In the genomic region with DNA sequence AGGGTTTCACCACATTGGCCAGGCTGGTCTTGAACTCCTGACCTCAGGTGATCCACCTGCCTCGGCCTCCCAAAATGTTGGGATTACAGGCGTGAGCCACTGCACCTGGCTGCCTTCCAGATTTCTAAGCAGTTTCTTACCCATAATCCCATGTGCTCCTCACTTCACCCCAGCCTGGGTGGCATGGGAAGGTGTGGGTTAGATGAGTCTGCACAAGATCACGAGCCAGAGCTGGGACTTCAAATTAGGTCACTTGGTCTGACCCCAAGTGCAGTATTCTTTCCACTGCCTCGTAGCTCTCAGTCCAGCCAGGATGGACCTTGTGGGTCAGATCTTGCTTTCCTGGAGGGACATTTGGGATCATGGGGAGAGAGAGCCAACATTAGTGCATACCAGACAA, we compare ENCODE assay signal across 16 cellular contexts. TPM values are rescaled to one million over a fixed set of nuclear protein-coding genes. Genes with fewer than 3 reads are reported as not detected.
A peak's percentile ranks its signal among the peaks of the same experiment; 100 is the strongest.
DNase-seq lines count a peak whose midpoint lies in the region; ATAC-seq, FAIRE-seq and TF ChIP-seq lines count a peak whose summit lies in the region.
"Had no signal": no experiment of that assay in that cellular context is flagged by ENCODE, and none has a peak within 500 bp of the region (broad histone marks: within the 10 kb centered on the region; RNA-seq: fewer than 3 reads in every experiment).

No MANE protein-coding gene starts in this region.

- no peaks in the 10 kb centered on the region for H3K36me3 Mint-ChIP-seq in CD8-positive, alpha-beta memory T cell
- H3K36me3 Mint-ChIP-seq in stimulated activated memory B cell treated with anti-CD40 and anti-IgM and Interleukin-4, amounts not matched to agents 10 μg/mL and 1 μg/mL and 100 μg/mL, for 72 hours, result no peaks in the 10 kb centered on the region

- no peaks in the 10 kb centered on the region for H3K9me3 Mint-ChIP-seq in CD8-positive, alpha-beta memory T cell
- no peaks in the 10 kb centered on the region for H3K9me3 Mint-ChIP-seq in stimulated activated memory B cell treated with anti-CD40 and anti-IgM and Interleukin-4, amounts not matched to agents 10 μg/mL and 1 μg/mL and 100 μg/mL, for 72 hours

- FAIRE-seq in urothelium cell line (lab: Jason Lieb, UNC), result no peak

- no peak for ATAC-seq in stimulated activated memory B cell treated with anti-CD40 and anti-IgM and Interleukin-4, amounts not matched to agents 10 μg/mL and 1 μg/mL and 100 μg/mL, for 72 hours

- peak overlapping the region in 2 of 8 donors; percentile 12 to 40 for H3K27ac Mint-ChIP-seq in CD8-positive, alpha-beta memory T cell
- peak overlapping the region; percentile 81 for H3K27ac Mint-ChIP-seq in stimulated activated memory B cell treated with anti-CD40 and anti-IgM and Interleukin-4, amounts not matched to agents 10 μg/mL and 1 μg/mL and 100 μg/mL, for 72 hours

- H3K4me1 ChIP-seq in CD8-positive, alpha-beta memory T cell (ENCODE audit: insufficient read depth, low read length), result peaks cover 46% of the 10 kb centered on the region

- peaks cover 25 to 40% (median 32%) of the 10 kb centered on the region in 3 donors for H3K4me1 Mint-ChIP-seq in CD8-positive, alpha-beta memory T cell
- peaks cover 17% of the 10 kb centered on the region for H3K4me1 Mint-ChIP-seq in stimulated activated memory B cell treated with anti-CD40 and anti-IgM and Interleukin-4, amounts not matched to agents 10 μg/mL and 1 μg/mL and 100 μg/mL, for 72 hours

- H3K9me3 ChIP-seq in CD8-positive, alpha-beta memory T cell (ENCODE audit: low read length), result no peaks in the 10 kb centered on the region
- H3K9me3 ChIP-seq: Caco-2, SK-N-SH had no signal

- peak overlapping the region in 1 of 7 donors; percentile 13 for H3K4me3 Mint-ChIP-seq in CD8-positive, alpha-beta memory T cell
- H3K4me3 Mint-ChIP-seq in stimulated activated memory B cell treated with anti-CD40 and anti-IgM and Interleukin-4, amounts not matched to agents 10 μg/mL and 1 μg/mL and 100 μg/mL, for 72 hours, result no peak overlapping the region

- peaks cover 0 to 2% of the 10 kb centered on the region in 2 donors for H3K27me3 Mint-ChIP-seq in CD8-positive, alpha-beta memory T cell
- H3K27me3 Mint-ChIP-seq in stimulated activated memory B cell treated with anti-CD40 and anti-IgM and Interleukin-4, amounts not matched to agents 10 μg/mL and 1 μg/mL and 100 μg/mL, for 72 hours, result no peaks in the 10 kb centered on the region

- DNase-seq in CD8-positive, alpha-beta memory T cell, result no peak
- DNase-seq in RPMI8226 (peak; percentile 65), islet precursor cell (peak; percentile 25), urothelium cell line (ENCODE audit: low spot score) (no peak), SK-N-DZ (ENCODE audit: low spot score) (no peak), dorsolateral prefrontal cortex (no peak)
- DNase-seq: C1 segment of cervical spinal cord, Caco-2, NCI-H1048, NCI-H146, NCI-H226, NCI-H526 treated with DMSO at 0.1 percent for 48 hours, SK-N-SH had no signal

- CTCF ChIA-PET in CD8-positive, alpha-beta memory T cell (lab: Charles Lee), result interaction anchor here (1.3 kb wide), 1 partner anchor 44 kb away, joined by 3 read pairs; no protein-coding TSS in a partner anchor

- no peaks in the 10 kb centered on the region for H3K36me3 ChIP-seq in CD8-positive, alpha-beta memory T cell (ENCODE audit: insufficient read depth, low read length)

- no peak overlapping the region for H3K4me3 ChIP-seq in CD8-positive, alpha-beta memory T cell (ENCODE audit: low read length)
- no peak overlapping the region for H3K4me3 ChIP-seq in dorsolateral prefrontal cortex

- TF ChIP-seq CTCF in dorsolateral prefrontal cortex (IDR thresholded peaks at IDR 0.05 in 54 of 56, conservative IDR thresholded peaks at IDR 0.05 in 2 of 56; ENCODE audit: low read depth in 1 of 56, partially characterized antibody in 56 of 56), result no peak

- POLR2A ChIA-PET in CD8-positive, alpha-beta memory T cell (lab: Charles Lee), result no interaction called here

- H3K27me3 ChIP-seq in CD8-positive, alpha-beta memory T cell (ENCODE audit: insufficient read depth, low read length, poor library complexity, severe bottlenecking), result no peaks in the 10 kb centered on the region
- H3K27me3 ChIP-seq in dorsolateral prefrontal cortex, result no peaks in the 10 kb centered on the region

- intact Hi-C loops in dorsolateral prefrontal cortex (cut with DNase I), result no loop called here

- H3K27ac ChIP-seq in CD8-positive, alpha-beta memory T cell (ENCODE audit: low read depth, low read length), result peak overlapping the region; percentile 75
- H3K27ac ChIP-seq in dorsolateral prefrontal cortex, result no peak overlapping the region

RNA-seq across cellular contexts. Expression of gene STRBP, which starts 37.5 kb away (rescaled TPM):
- total RNA-seq in CD8-positive, alpha-beta memory T cell, result 10 to 100 TPM; 31.4 to 32.3 TPM
- 22.2 TPM for polyA plus RNA-seq in CD8-positive, alpha-beta memory T cell
- polyA plus RNA-seq in SK-N-DZ (2014; cell fraction: cytosol; rRNA removed), result 36.8 and 43.3 TPM in 2 replicates
- 22.3 and 30.0 TPM in 2 replicates for polyA plus RNA-seq in SK-N-DZ (2014; cell fraction: nucleus; rRNA removed)
- 100 to 1,000 TPM in 100 of 120 experiments, 10 to 100 TPM in 20; 42.5 to 205 (median 133) TPM for total RNA-seq in dorsolateral prefrontal cortex

RNA-seq across cellular contexts. Expression of gene CRB2, which starts 50.1 kb away (rescaled TPM):
- not detected for total RNA-seq in CD8-positive, alpha-beta memory T cell
- 0.05 TPM for polyA plus RNA-seq in CD8-positive, alpha-beta memory T cell
- polyA plus RNA-seq in SK-N-DZ (2014; cell fraction: cytosol; rRNA removed), result 23.4 and 31.3 TPM in 2 replicates
- polyA plus RNA-seq in SK-N-DZ (2014; cell fraction: nucleus; rRNA removed), result 34.3 and 41.4 TPM in 2 replicates
- 100 to 1,000 TPM in 1 of 120 experiments, 10 to 100 TPM in 119; 14.5 to 102 (median 32.1) TPM for total RNA-seq in dorsolateral prefrontal cortex
- total RNA-seq: HT1080, M059J had no signal
- polyA plus RNA-seq: SK-N-SH had no signal

Comparison
In these comparisons a context has a peak if more than half of its experiments do, and no peak if none do; other contexts are left out.
1. DNase-seq: peak in RPMI8226 (single experiment) and islet precursor cell (single experiment); none in CD8-positive, alpha-beta memory T cell (0 of 5), urothelium cell line (single experiment), SK-N-DZ (single experiment) and dorsolateral prefrontal cortex (0 of 10).
2. RNA of gene CRB2, which starts 50.1 kb away (total RNA-seq): 14.5 to 102 TPM in dorsolateral prefrontal cortex; not detected in CD8-positive, alpha-beta memory T cell; every median in the first group is over 10 times any median in the second.